Comparison of ENCODE assay signal across 7 cellular contexts in genomic region chr2:241309684-241310117, GRCh38. TPM values are rescaled to one million over a fixed set of nuclear protein-coding genes. Genes with fewer than 3 reads are reported as not detected.
DNase-seq lines count a peak whose midpoint lies in the region; ATAC-seq and TF ChIP-seq lines count a peak whose summit lies in the region.

No MANE protein-coding gene starts in this region.

- H3K9me3 Mint-ChIP-seq in activated CD8-positive, alpha-beta T cell treated with anti-CD3 and anti-CD28 coated beads, Interleukin-2, amount 10 ng/mL, durations not matched to agents 7 days and 5 days (ENCODE audit: insufficient read depth) = no peaks in the 10 kb centered on the region

- no peaks in the 10 kb centered on the region for H3K27me3 Mint-ChIP-seq in activated CD8-positive, alpha-beta T cell treated with anti-CD3 and anti-CD28 coated beads, Interleukin-2, amount 10 ng/mL, durations not matched to agents 7 days and 5 days (ENCODE audit: low read depth)

- H3K27me3 ChIP-seq in Loucy (ENCODE audit: insufficient read depth, low read length, poor library complexity, severe bottlenecking) = no peaks in the 10 kb centered on the region

- POLR2A ChIA-PET in activated CD8-positive, alpha-beta T cell treated with anti-CD3 and anti-CD28 coated beads, Interleukin-2, amount 10 ng/mL, durations not matched to agents 7 days and 5 days (lab: Charles Lee) = no interaction called here

- peak overlapping the region; percentile 44 for H3K4me3 Mint-ChIP-seq in activated CD8-positive, alpha-beta T cell treated with anti-CD3 and anti-CD28 coated beads, Interleukin-2, amount 10 ng/mL, durations not matched to agents 7 days and 5 days

- H3K36me3 ChIP-seq in Loucy (ENCODE audit: insufficient read depth, low read length) = no peaks in the 10 kb centered on the region

- peak overlapping the region; percentile 48 for H3K9ac ChIP-seq in Loucy (ENCODE audit: low read depth, low read length, poor library complexity, severe bottlenecking)

- H3K9me3 ChIP-seq in Loucy (ENCODE audit: insufficient read depth, low read depth, low read length) = no peaks in the 10 kb centered on the region

- H2AFZ ChIP-seq in Loucy (ENCODE audit: low read length) = no peak overlapping the region

- H3K4me3 ChIP-seq in Loucy (ENCODE audit: low read length, poor library complexity, severe bottlenecking) (peak overlapping the region; percentile 51), fibroblast of villous mesenchyme (ENCODE audit: low read depth, low read length) (no peak overlapping the region)

- peaks cover 4% of the 10 kb centered on the region; the same call in 1 of the 2 replicates for H3F3A ChIP-seq in Loucy (ENCODE audit: low read depth)

- peak; percentile 31 for ATAC-seq in GM21367 (IDR thresholded peaks at IDR 0.05; ENCODE audit: unreplicated experiment)
- peak; percentile 98 for ATAC-seq in activated CD8-positive, alpha-beta T cell treated with anti-CD3 and anti-CD28 coated beads, Interleukin-2, amount 10 ng/mL, durations not matched to agents 7 days and 5 days

- peak; percentile 81 for DNase-seq in activated CD8-positive, alpha-beta T cell treated with anti-CD3 and anti-CD28 coated beads, Interleukin-2, amount 10 ng/mL, durations not matched to agents 7 days and 5 days
- peak; percentile 50 for DNase-seq in fibroblast of villous mesenchyme (ENCODE audit: low read depth)
- DNase-seq in stimulated activated CD8-positive, alpha-beta memory T cell treated with anti-CD3 and anti-CD28 coated beads, Interleukin-12 subunit alpha, Interleukin-12 subunit beta, amount 100 ng/mL, for 1 hour (ENCODE audit: low read depth) = peak; percentile 57
- no peak for DNase-seq in NCI-H524 (lab: John Stamatoyannopoulos, UW)
- DNase-seq in nucleus accumbens (lab: John Stamatoyannopoulos, UW) = no peak

- CTCF ChIA-PET in activated CD8-positive, alpha-beta T cell treated with anti-CD3 and anti-CD28 coated beads, Interleukin-2, amount 10 ng/mL, durations not matched to agents 7 days and 5 days (lab: Charles Lee) = no interaction called here

- no peaks in the 10 kb centered on the region for H3K9me2 ChIP-seq in Loucy (replicated peaks; ENCODE audit: low read depth, low read length)

- peak overlapping the region; percentile 85 for H3K4me2 ChIP-seq in Loucy (ENCODE audit: low read depth, low read length, poor library complexity, severe bottlenecking)

- peaks cover 16% of the 10 kb centered on the region for H4K20me1 ChIP-seq in Loucy (ENCODE audit: insufficient read depth, low read length, poor library complexity, severe bottlenecking)

- H3K27ac Mint-ChIP-seq in activated CD8-positive, alpha-beta T cell treated with anti-CD3 and anti-CD28 coated beads, Interleukin-2, amount 10 ng/mL, durations not matched to agents 7 days and 5 days = peak overlapping the region; percentile 70

- H3K4me1 ChIP-seq in Loucy (ENCODE audit: insufficient read depth, low read length, poor library complexity, severe bottlenecking) = peaks cover 69% of the 10 kb centered on the region

- H3K36me3 Mint-ChIP-seq in activated CD8-positive, alpha-beta T cell treated with anti-CD3 and anti-CD28 coated beads, Interleukin-2, amount 10 ng/mL, durations not matched to agents 7 days and 5 days (ENCODE audit: low read depth) = peaks cover 16% of the 10 kb centered on the region

- TF ChIP-seq CTCF in Loucy (conservative IDR thresholded peaks at IDR 0.05; ENCODE audit: low read length) = no peak
- no peak for TF ChIP-seq CTCF in fibroblast of villous mesenchyme (IDR thresholded peaks at IDR 0.05; ENCODE audit: insufficient read depth, low read depth, low read length)

- H3K79me2 ChIP-seq in Loucy (ENCODE audit: insufficient read depth, low read length) = peaks cover 93% of the 10 kb centered on the region

- peaks cover 79% of the 10 kb centered on the region for H3K4me1 Mint-ChIP-seq in activated CD8-positive, alpha-beta T cell treated with anti-CD3 and anti-CD28 coated beads, Interleukin-2, amount 10 ng/mL, durations not matched to agents 7 days and 5 days (ENCODE audit: low read depth)

RNA-seq across cellular contexts. Expression of gene HDLBP, which starts 5.8 kb away (rescaled TPM):
- total RNA-seq in activated CD8-positive, alpha-beta T cell treated with anti-CD3 and anti-CD28 coated beads, Interleukin-2, amount 10 ng/mL, durations not matched to agents 7 days and 5 days = 100 to 1,000 TPM; 186 to 187 TPM
- 1,089 and 1,343 TPM in 2 replicates for total RNA-seq in fibroblast of villous mesenchyme

RNA-seq across cellular contexts. Expression of gene SEPTIN2, which starts 6.0 kb away (rescaled TPM):
- total RNA-seq in activated CD8-positive, alpha-beta T cell treated with anti-CD3 and anti-CD28 coated beads, Interleukin-2, amount 10 ng/mL, durations not matched to agents 7 days and 5 days = 100 to 1,000 TPM; 247 TPM
- total RNA-seq in fibroblast of villous mesenchyme = 426 and 577 TPM in 2 replicates

RNA-seq across cellular contexts. Expression of gene FARP2, which starts 46.4 kb away (rescaled TPM):
- 10 to 100 TPM; 19.3 to 22.7 TPM for total RNA-seq in activated CD8-positive, alpha-beta T cell treated with anti-CD3 and anti-CD28 coated beads, Interleukin-2, amount 10 ng/mL, durations not matched to agents 7 days and 5 days
- total RNA-seq in fibroblast of villous mesenchyme = 34.1 and 37.6 TPM in 2 replicates

Comparison
In these comparisons a context has a peak if more than half of its experiments do, and no peak if none do; other contexts are left out.
1. DNase-seq: peak in activated CD8-positive, alpha-beta T cell treated with anti-CD3 and anti-CD28 coated beads, Interleukin-2, amount 10 ng/mL, durations not matched to agents 7 days and 5 days (single experiment), fibroblast of villous mesenchyme (single experiment) and stimulated activated CD8-positive, alpha-beta memory T cell treated with anti-CD3 and anti-CD28 coated beads, Interleukin-12 subunit alpha, Interleukin-12 subunit beta, amount 100 ng/mL, for 1 hour (single experiment); none in NCI-H524 (0 of 2) and nucleus accumbens (0 of 56).